In genomic region chr6:9851006-9851405, GRCh38 we compare ENCODE assay signal across 30 cellular contexts.
"Had no signal": no experiment of that assay in that cellular context is flagged by ENCODE, and none has a peak within 500 bp of the region (broad histone marks: within the 10 kb centered on the region; RNA-seq: fewer than 3 reads in every experiment).

No MANE protein-coding gene starts in this region.

- H3K36me3 Mint-ChIP-seq: activated CD4-positive, alpha-beta memory T cell treated with anti-CD3 and anti-CD28 coated beads for 36 hours; activated CD8-positive, alpha-beta memory T cell treated with anti-CD3 and anti-CD28 coated beads, Interleukin-2, amount 10 ng/mL, durations not matched to agents 7 days and 5 days; activated naive CD4-positive, alpha-beta T cell treated with anti-CD3 and anti-CD28 coated beads, Interleukin-2, amount 10 ng/mL, durations not matched to agents 7 days and 5 days; activated naive CD8-positive, alpha-beta T cell treated with anti-CD3 and anti-CD28 coated beads, Interleukin-2, amount 10 ng/mL, durations not matched to agents 7 days and 5 days had no signal

- H3K4me3 ChIP-seq: esophagus muscularis mucosa, gastroesophageal sphincter had no signal

- DNase-seq: activated CD4-positive, alpha-beta memory T cell treated with anti-CD3 and anti-CD28 coated beads for 36 hours; activated CD4-positive, alpha-beta T cell treated with anti-CD3 and anti-CD28 coated beads for 36 hours; activated CD4-positive, alpha-beta T cell treated with anti-CD3 and anti-CD28 coated beads, Interleukin-2, amount 10 ng/mL, durations not matched to agents 24 days and 14 days; activated CD4-positive, CD25-positive, alpha-beta regulatory T cell; activated CD4-positive, CD25-positive, alpha-beta regulatory T cell treated with anti-CD3 and anti-CD28 coated beads, Interleukin-2, amount 50 U/mL, for 72 hours; activated CD8-positive, alpha-beta memory T cell treated with anti-CD3 and anti-CD28 coated beads, Interleukin-2, amount 10 ng/mL, durations not matched to agents 7 days and 5 days; activated CD8-positive, alpha-beta memory T cell treated with anti-CD3 and anti-CD28 coated beads, Interleukin-2, amount 50 U/mL, for 4 hours; activated CD8-positive, alpha-beta T cell treated with anti-CD3 and anti-CD28 coated beads, Interleukin-2, amount 10 ng/mL, durations not matched to agents 7 days and 5 days; activated effector memory CD4-positive, alpha-beta T cell treated with anti-CD3 and anti-CD28 coated beads, Interleukin-2, amount 50 U/mL, for 16 hours; activated naive CD4-positive, alpha-beta T cell; activated naive CD4-positive, alpha-beta T cell treated with anti-CD3 and anti-CD28 coated beads, Interleukin-2, amount 10 ng/mL, durations not matched to agents 7 days and 5 days; activated naive CD8-positive, alpha-beta T cell treated with anti-CD3 and anti-CD28 coated beads, Interleukin-2, amount 10 ng/mL, durations not matched to agents 7 days and 5 days; activated T-cell treated with anti-CD3 and anti-CD28 coated beads, Interleukin-2, amount 50 U/mL, for 1 hour; activated T-cell treated with anti-CD3 and anti-CD28 coated beads, Interleukin-2, amount 50 U/mL, for 48 hours; brain microvascular endothelial cell; cortex of kidney; dermis blood vessel endothelial cell; effector CD4-positive, alpha-beta T cell; effector memory CD8-positive, alpha-beta T cell; foreskin keratinocyte; T-helper 2 cell had no signal

- H3K27me3 ChIP-seq: brain microvascular endothelial cell, esophagus muscularis mucosa, foreskin keratinocyte, gastroesophageal sphincter had no signal

- H3K4me1 Mint-ChIP-seq: activated CD4-positive, alpha-beta T cell treated with anti-CD3 and anti-CD28 coated beads for 36 hours; activated CD4-positive, alpha-beta T cell treated with anti-CD3 and anti-CD28 coated beads, Interleukin-2, amount 10 ng/mL, durations not matched to agents 24 days and 14 days; activated CD8-positive, alpha-beta memory T cell treated with anti-CD3 and anti-CD28 coated beads, Interleukin-2, amount 10 ng/mL, durations not matched to agents 7 days and 5 days; activated naive CD4-positive, alpha-beta T cell treated with anti-CD3 and anti-CD28 coated beads, Interleukin-2, amount 10 ng/mL, durations not matched to agents 7 days and 5 days; activated naive CD8-positive, alpha-beta T cell treated with anti-CD3 and anti-CD28 coated beads, Interleukin-2, amount 10 ng/mL, durations not matched to agents 7 days and 5 days; central memory CD8-positive, alpha-beta T cell had no signal

- FAIRE-seq: astrocyte, bronchial epithelial cell, colon had no signal

- H3K27ac ChIP-seq: brain microvascular endothelial cell, esophagus muscularis mucosa, foreskin keratinocyte, gastroesophageal sphincter had no signal

- H3K4me1 ChIP-seq: esophagus muscularis mucosa, gastroesophageal sphincter had no signal

- H3K27ac Mint-ChIP-seq: activated CD4-positive, alpha-beta memory T cell treated with anti-CD3 and anti-CD28 coated beads for 36 hours; activated CD4-positive, alpha-beta T cell treated with anti-CD3 and anti-CD28 coated beads for 36 hours; activated CD4-positive, alpha-beta T cell treated with anti-CD3 and anti-CD28 coated beads, Interleukin-2, amount 10 ng/mL, durations not matched to agents 24 days and 14 days; activated CD8-positive, alpha-beta memory T cell treated with anti-CD3 and anti-CD28 coated beads, Interleukin-2, amount 10 ng/mL, durations not matched to agents 7 days and 5 days; activated CD8-positive, alpha-beta T cell treated with anti-CD3 and anti-CD28 coated beads, Interleukin-2, amount 10 ng/mL, durations not matched to agents 7 days and 5 days; activated naive CD4-positive, alpha-beta T cell treated with anti-CD3 and anti-CD28 coated beads, Interleukin-2, amount 10 ng/mL, durations not matched to agents 7 days and 5 days; activated naive CD4-positive, alpha-beta T cell treated with anti-CD3 and anti-CD28 coated beads, Interleukin-2, amount 50 U/mL, for 72 hours; activated naive CD8-positive, alpha-beta T cell treated with anti-CD3 and anti-CD28 coated beads, Interleukin-2, amount 10 ng/mL, durations not matched to agents 7 days and 5 days; activated T-helper 1 cell treated with anti-CD3 and anti-CD28 coated beads, Interleukin-12 subunit alpha, Interleukin-12 subunit beta, Interleukin-2, Interleukin-4 antibody, amounts not matched to agents 30 ng/mL and 10 ng/mL and 1 ng/mL, durations not matched to agents 14 hours and 24 hours and 36 hours; activated T-helper 2 cell treated with anti-CD3 and anti-CD28 coated beads, Interferon-gamma antibody, Interleukin-2, Interleukin-4, amounts not matched to agents 10 μg/mL and 5 μg/mL and 100 μg/mL, durations not matched to agents 14 hours and 24 hours and 36 hours; effector memory CD8-positive, alpha-beta T cell had no signal

- H3K27me3 Mint-ChIP-seq: activated CD4-positive, alpha-beta memory T cell treated with anti-CD3 and anti-CD28 coated beads for 36 hours; activated CD4-positive, alpha-beta T cell treated with anti-CD3 and anti-CD28 coated beads for 36 hours; activated CD4-positive, alpha-beta T cell treated with anti-CD3 and anti-CD28 coated beads, Interleukin-2, amount 10 ng/mL, durations not matched to agents 24 days and 14 days; activated CD8-positive, alpha-beta memory T cell treated with anti-CD3 and anti-CD28 coated beads, Interleukin-2, amount 10 ng/mL, durations not matched to agents 7 days and 5 days; activated naive CD4-positive, alpha-beta T cell treated with anti-CD3 and anti-CD28 coated beads, Interleukin-2, amount 10 ng/mL, durations not matched to agents 7 days and 5 days; activated naive CD8-positive, alpha-beta T cell treated with anti-CD3 and anti-CD28 coated beads, Interleukin-2, amount 10 ng/mL, durations not matched to agents 7 days and 5 days; central memory CD8-positive, alpha-beta T cell; effector memory CD8-positive, alpha-beta T cell had no signal

- H3K4me3 Mint-ChIP-seq: activated CD4-positive, alpha-beta memory T cell treated with anti-CD3 and anti-CD28 coated beads for 36 hours; activated CD4-positive, alpha-beta T cell treated with anti-CD3 and anti-CD28 coated beads for 36 hours; activated CD4-positive, alpha-beta T cell treated with anti-CD3 and anti-CD28 coated beads, Interleukin-2, amount 10 ng/mL, durations not matched to agents 24 days and 14 days; activated CD8-positive, alpha-beta memory T cell treated with anti-CD3 and anti-CD28 coated beads, Interleukin-2, amount 10 ng/mL, durations not matched to agents 7 days and 5 days; activated CD8-positive, alpha-beta T cell treated with anti-CD3 and anti-CD28 coated beads, Interleukin-2, amount 10 ng/mL, durations not matched to agents 7 days and 5 days; activated naive CD4-positive, alpha-beta T cell treated with anti-CD3 and anti-CD28 coated beads, Interleukin-2, amount 10 ng/mL, durations not matched to agents 7 days and 5 days; activated naive CD8-positive, alpha-beta T cell treated with anti-CD3 and anti-CD28 coated beads, Interleukin-2, amount 10 ng/mL, durations not matched to agents 7 days and 5 days; activated T-helper 1 cell treated with anti-CD3 and anti-CD28 coated beads, Interleukin-12 subunit alpha, Interleukin-12 subunit beta, Interleukin-2, Interleukin-4 antibody, amounts not matched to agents 30 ng/mL and 10 ng/mL and 1 ng/mL, durations not matched to agents 14 hours and 24 hours and 36 hours; central memory CD8-positive, alpha-beta T cell; effector memory CD8-positive, alpha-beta T cell had no signal

- H3K36me3 ChIP-seq: brain microvascular endothelial cell, esophagus muscularis mucosa, gastroesophageal sphincter had no signal
